In the genomic region with DNA sequence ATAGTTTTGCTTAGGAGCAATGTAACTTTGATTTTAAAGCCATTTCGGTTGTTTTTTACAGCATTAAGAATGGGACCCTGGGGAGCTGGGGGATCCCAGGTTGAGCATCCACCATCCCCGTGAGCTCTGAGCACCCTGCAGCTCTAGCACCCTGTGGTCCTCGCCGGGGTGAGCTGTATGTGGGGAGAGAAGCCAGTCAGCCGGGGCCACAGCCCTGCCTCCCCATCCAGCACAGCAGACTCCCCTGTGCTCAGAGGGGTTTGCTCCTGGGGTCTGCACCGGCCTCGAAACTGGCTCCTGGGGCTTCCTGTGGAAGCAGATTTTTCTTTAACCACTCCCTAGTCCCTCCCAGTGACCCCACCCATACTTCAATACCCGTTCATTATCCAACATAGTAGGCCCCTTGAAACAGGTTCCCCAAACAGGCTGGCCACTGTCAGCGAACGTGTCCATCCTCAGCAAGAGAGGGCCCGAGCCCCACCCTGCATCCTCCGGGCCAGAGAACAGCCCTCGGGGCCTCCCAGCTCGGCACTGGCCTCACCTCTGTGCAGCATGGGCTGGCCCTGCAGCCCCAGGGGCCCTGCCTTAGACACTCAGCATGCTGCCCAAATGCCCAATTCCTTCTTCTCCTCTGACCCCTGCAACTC, we compare ENCODE assay signal across 1 cellular context.
TF ChIP-seq lines count a peak whose summit lies in the region.

No MANE protein-coding gene starts in this region.

TF ChIP-seq in GM23338, 12 proteins besides CTCF, POLR2A, EP300 and RAD21 (continued from another document):
- TF ChIP-seq, protein P1, sequence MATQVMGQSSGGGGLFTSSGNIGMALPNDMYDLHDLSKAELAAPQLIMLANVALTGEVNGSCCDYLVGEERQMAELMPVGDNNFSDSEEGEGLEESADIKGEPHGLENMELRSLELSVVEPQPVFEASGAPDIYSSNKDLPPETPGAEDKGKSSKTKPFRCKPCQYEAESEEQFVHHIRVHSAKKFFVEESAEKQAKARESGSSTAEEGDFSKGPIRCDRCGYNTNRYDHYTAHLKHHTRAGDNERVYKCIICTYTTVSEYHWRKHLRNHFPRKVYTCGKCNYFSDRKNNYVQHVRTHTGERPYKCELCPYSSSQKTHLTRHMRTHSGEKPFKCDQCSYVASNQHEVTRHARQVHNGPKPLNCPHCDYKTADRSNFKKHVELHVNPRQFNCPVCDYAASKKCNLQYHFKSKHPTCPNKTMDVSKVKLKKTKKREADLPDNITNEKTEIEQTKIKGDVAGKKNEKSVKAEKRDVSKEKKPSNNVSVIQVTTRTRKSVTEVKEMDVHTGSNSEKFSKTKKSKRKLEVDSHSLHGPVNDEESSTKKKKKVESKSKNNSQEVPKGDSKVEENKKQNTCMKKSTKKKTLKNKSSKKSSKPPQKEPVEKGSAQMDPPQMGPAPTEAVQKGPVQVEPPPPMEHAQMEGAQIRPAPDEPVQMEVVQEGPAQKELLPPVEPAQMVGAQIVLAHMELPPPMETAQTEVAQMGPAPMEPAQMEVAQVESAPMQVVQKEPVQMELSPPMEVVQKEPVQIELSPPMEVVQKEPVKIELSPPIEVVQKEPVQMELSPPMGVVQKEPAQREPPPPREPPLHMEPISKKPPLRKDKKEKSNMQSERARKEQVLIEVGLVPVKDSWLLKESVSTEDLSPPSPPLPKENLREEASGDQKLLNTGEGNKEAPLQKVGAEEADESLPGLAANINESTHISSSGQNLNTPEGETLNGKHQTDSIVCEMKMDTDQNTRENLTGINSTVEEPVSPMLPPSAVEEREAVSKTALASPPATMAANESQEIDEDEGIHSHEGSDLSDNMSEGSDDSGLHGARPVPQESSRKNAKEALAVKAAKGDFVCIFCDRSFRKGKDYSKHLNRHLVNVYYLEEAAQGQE (IDR thresholded peaks at IDR 0.05; ENCODE audit: unreplicated experiment): no peak
- TF ChIP-seq NANOG (IDR thresholded peaks at IDR 0.05; ENCODE audit: borderline replicate concordance) (no peak), ZNF331 (CRISPR knock-in tag; IDR thresholded peaks at IDR 0.05; ENCODE audit: low read depth) (no peak), EZH2 (IDR thresholded peaks at IDR 0.05; ENCODE audit: low read depth, unreplicated experiment) (no peak), STAT1 (IDR thresholded peaks at IDR 0.05; ENCODE audit: unreplicated experiment) (no peak), EZH2phosphoT487 (IDR thresholded peaks at IDR 0.05; ENCODE audit: unreplicated experiment) (no peak), JUNB (IDR thresholded peaks at IDR 0.05; ENCODE audit: unreplicated experiment) (no peak), POLR2AphosphoS5 (IDR thresholded peaks at IDR 0.05; ENCODE audit: low read depth) (no peak)
- TF ChIP-seq, protein P2, sequence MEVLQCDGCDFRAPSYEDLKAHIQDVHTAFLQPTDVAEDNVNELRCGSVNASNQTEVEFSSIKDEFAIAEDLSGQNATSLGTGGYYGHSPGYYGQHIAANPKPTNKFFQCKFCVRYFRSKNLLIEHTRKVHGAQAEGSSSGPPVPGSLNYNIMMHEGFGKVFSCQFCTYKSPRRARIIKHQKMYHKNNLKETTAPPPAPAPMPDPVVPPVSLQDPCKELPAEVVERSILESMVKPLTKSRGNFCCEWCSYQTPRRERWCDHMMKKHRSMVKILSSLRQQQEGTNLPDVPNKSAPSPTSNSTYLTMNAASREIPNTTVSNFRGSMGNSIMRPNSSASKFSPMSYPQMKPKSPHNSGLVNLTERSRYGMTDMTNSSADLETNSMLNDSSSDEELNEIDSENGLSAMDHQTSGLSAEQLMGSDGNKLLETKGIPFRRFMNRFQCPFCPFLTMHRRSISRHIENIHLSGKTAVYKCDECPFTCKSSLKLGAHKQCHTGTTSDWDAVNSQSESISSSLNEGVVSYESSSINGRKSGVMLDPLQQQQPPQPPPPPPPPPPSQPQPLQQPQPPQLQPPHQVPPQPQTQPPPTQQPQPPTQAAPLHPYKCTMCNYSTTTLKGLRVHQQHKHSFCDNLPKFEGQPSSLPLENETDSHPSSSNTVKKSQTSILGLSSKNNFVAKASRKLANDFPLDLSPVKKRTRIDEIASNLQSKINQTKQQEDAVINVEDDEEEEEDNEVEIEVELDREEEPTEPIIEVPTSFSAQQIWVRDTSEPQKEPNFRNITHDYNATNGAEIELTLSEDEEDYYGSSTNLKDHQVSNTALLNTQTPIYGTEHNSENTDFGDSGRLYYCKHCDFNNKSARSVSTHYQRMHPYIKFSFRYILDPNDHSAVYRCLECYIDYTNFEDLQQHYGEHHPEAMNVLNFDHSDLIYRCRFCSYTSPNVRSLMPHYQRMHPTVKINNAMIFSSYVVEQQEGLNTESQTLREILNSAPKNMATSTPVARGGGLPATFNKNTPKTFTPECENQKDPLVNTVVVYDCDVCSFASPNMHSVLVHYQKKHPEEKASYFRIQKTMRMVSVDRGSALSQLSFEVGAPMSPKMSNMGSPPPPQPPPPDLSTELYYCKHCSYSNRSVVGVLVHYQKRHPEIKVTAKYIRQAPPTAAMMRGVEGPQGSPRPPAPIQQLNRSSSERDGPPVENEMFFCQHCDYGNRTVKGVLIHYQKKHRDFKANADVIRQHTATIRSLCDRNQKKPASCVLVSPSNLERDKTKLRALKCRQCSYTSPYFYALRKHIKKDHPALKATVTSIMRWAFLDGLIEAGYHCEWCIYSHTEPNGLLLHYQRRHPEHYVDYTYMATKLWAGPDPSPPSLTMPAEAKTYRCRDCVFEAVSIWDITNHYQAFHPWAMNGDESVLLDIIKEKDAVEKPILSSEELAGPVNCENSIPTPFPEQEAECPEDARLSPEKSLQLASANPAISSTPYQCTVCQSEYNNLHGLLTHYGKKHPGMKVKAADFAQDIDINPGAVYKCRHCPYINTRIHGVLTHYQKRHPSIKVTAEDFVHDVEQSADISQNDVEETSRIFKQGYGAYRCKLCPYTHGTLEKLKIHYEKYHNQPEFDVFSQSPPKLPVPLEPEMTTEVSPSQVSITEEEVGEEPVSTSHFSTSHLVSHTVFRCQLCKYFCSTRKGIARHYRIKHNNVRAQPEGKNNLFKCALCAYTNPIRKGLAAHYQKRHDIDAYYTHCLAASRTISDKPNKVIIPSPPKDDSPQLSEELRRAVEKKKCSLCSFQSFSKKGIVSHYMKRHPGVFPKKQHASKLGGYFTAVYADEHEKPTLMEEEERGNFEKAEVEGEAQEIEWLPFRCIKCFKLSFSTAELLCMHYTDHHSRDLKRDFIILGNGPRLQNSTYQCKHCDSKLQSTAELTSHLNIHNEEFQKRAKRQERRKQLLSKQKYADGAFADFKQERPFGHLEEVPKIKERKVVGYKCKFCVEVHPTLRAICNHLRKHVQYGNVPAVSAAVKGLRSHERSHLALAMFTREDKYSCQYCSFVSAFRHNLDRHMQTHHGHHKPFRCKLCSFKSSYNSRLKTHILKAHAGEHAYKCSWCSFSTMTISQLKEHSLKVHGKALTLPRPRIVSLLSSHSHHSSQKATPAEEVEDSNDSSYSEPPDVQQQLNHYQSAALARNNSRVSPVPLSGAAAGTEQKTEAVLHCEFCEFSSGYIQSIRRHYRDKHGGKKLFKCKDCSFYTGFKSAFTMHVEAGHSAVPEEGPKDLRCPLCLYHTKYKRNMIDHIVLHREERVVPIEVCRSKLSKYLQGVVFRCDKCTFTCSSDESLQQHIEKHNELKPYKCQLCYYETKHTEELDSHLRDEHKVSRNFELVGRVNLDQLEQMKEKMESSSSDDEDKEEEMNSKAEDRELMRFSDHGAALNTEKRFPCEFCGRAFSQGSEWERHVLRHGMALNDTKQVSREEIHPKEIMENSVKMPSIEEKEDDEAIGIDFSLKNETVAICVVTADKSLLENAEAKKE (CRISPR knock-in tag; IDR thresholded peaks at IDR 0.05): no peak
